15 cellular contexts compared by ENCODE assay signal in genomic region chr13:113973218-113974164, GRCh38. TPM values are rescaled to one million over a fixed set of nuclear protein-coding genes. Genes with fewer than 3 reads are reported as not detected.
A peak's percentile ranks its signal among the peaks of the same experiment; 100 is the strongest.
DNase-seq lines count a peak whose midpoint lies in the region; ATAC-seq and TF ChIP-seq lines count a peak whose summit lies in the region.
"Had no signal": no experiment of that assay in that cellular context is flagged by ENCODE, and none has a peak within 500 bp of the region (broad histone marks: within the 10 kb centered on the region; RNA-seq: fewer than 3 reads in every experiment).

TSS of gene C13orf46 (minus strand) at chr13:113974076. CDS start at chr13:113973997, 79 bp downstream.

- H3K4me1 Mint-ChIP-seq in neural crest cell: no peaks in the 10 kb centered on the region

- peaks cover 12% of the 10 kb centered on the region for H3K36me3 Mint-ChIP-seq in neural crest cell (ENCODE audit: low read depth)

- H3K4me1 ChIP-seq in left ventricle myocardium inferior: peaks cover 20% of the 10 kb centered on the region
- peaks cover 4 to 21% (median 9%) of the 10 kb centered on the region in 4 donors for H3K4me1 ChIP-seq in upper lobe of left lung

- no peak within 1 kb of the TSS for H3K27ac ChIP-seq in left ventricle myocardium inferior (replicated peaks)
- peak within 1 kb of the TSS in 3 of 4 donors; percentile 4 to 43 (median 36) for H3K27ac ChIP-seq in upper lobe of left lung
- H3K27ac ChIP-seq: gastrocnemius medialis had no signal

- no peak for TF ChIP-seq POLR2A in upper lobe of left lung (IDR thresholded peaks at IDR 0.05)

- H3K4me3 Mint-ChIP-seq in neural crest cell: no peak within 1 kb of the TSS
- H3K4me3 Mint-ChIP-seq: activated CD8-positive, alpha-beta T cell treated with anti-CD3 and anti-CD28 coated beads, Interleukin-2, amount 10 ng/mL, durations not matched to agents 7 days and 5 days had no signal

- peak; percentile 43 for DNase-seq in Right ventricle myocardium inferior (ENCODE audit: missing footprints)
- DNase-seq in cardiac septum (ENCODE audit: low spot score): no peak
- peak; percentile 12 for DNase-seq in left ventricle myocardium inferior
- no peak for DNase-seq in neural crest cell (ENCODE audit: low read depth, low spot score)
- peak in 1 of 2 donors; percentile 74 for DNase-seq in upper lobe of left lung
- DNase-seq in C1 segment of cervical spinal cord (lab: John Stamatoyannopoulos, UW): no peak
- DNase-seq: ACHN; activated CD8-positive, alpha-beta T cell treated with anti-CD3 and anti-CD28 coated beads, Interleukin-2, amount 10 ng/mL, durations not matched to agents 7 days and 5 days; amygdala; EL; NCI-H82; small intestine had no signal

- H3K27me3 ChIP-seq in left ventricle myocardium inferior (ENCODE audit: low read depth) (no peaks in the 10 kb centered on the region), upper lobe of left lung (no peaks in the 10 kb centered on the region)
- H3K27me3 ChIP-seq: gastrocnemius medialis had no signal

- TF ChIP-seq CTCF in left ventricle myocardium inferior (IDR thresholded peaks at IDR 0.05; ENCODE audit: borderline replicate concordance) (no peak), neural crest cell (conservative IDR thresholded peaks at IDR 0.05) (no peak), upper lobe of left lung (IDR thresholded peaks at IDR 0.05) (no peak)

- ATAC-seq in Right ventricle myocardium inferior (no peak), upper lobe of left lung (ENCODE audit: low FRiP score in 2 of 2) (no peak), GM19324 (IDR thresholded peaks at IDR 0.05; ENCODE audit: low FRiP score, unreplicated experiment) (no peak), HG03520 (IDR thresholded peaks at IDR 0.05; ENCODE audit: unreplicated experiment) (no peak)
- ATAC-seq: activated CD8-positive, alpha-beta T cell treated with anti-CD3 and anti-CD28 coated beads, Interleukin-2, amount 10 ng/mL, durations not matched to agents 7 days and 5 days; gastrocnemius medialis had no signal

- 94% methylated on average over 27 to 43 of the region's 44 CpGs for WGBS in upper lobe of left lung, 2 donors

- peak within 1 kb of the TSS; percentile 78 for H3K27ac Mint-ChIP-seq in neural crest cell (ENCODE audit: unreplicated experiment)
- H3K27ac Mint-ChIP-seq: activated CD8-positive, alpha-beta T cell treated with anti-CD3 and anti-CD28 coated beads, Interleukin-2, amount 10 ng/mL, durations not matched to agents 7 days and 5 days had no signal

- H3K4me3 ChIP-seq in left ventricle myocardium inferior: no peak within 1 kb of the TSS
- H3K4me3 ChIP-seq in upper lobe of left lung: no peak within 1 kb of the TSS
- H3K4me3 ChIP-seq: gastrocnemius medialis had no signal

- no peaks in the 10 kb centered on the region for H3K9me3 ChIP-seq in left ventricle myocardium inferior (replicated peaks)
- no peaks in the 10 kb centered on the region for H3K9me3 ChIP-seq in upper lobe of left lung
- H3K9me3 ChIP-seq: gastrocnemius medialis had no signal

- no peaks in the 10 kb centered on the region for H3K27me3 Mint-ChIP-seq in neural crest cell (ENCODE audit: low read depth)

- intact Hi-C loops in Right ventricle myocardium inferior (cut with DNase I): no loop called here
- intact Hi-C loops in cardiac septum (cut with DNase I): no loop called here
- intact Hi-C loops in left ventricle myocardium inferior (cut with micrococcal nuclease): no loop called here

- peaks cover 22% of the 10 kb centered on the region for H3K36me3 ChIP-seq in left ventricle myocardium inferior
- peaks cover 2 to 38% (median 15%) of the 10 kb centered on the region in 4 donors for H3K36me3 ChIP-seq in upper lobe of left lung

- no peak for TF ChIP-seq EP300 in upper lobe of left lung (IDR thresholded peaks at IDR 0.05)

- no peaks in the 10 kb centered on the region for H3K9me3 Mint-ChIP-seq in neural crest cell

RNA-seq across cellular contexts. Expression of gene C13orf46, which starts in this region (rescaled TPM):
- total RNA-seq in Right ventricle myocardium inferior (0.32 TPM), cardiac septum (0.40 TPM), left ventricle myocardium inferior (0.33 TPM), neural crest cell (0.66 and 1.9 TPM in 2 replicates), upper lobe of left lung (10 to 100 TPM in 5 of 6 donors, 1 to 10 TPM in 1; 5.5 to 44.0 (median 14.7) TPM)

Comparison
In these comparisons a context has a peak if more than half of its experiments do, and no peak if none do; other contexts are left out.
1. Peak in DNase-seq in Right ventricle myocardium inferior; RNA of the gene not detected or under 1 TPM.
2. Peak in DNase-seq in left ventricle myocardium inferior; RNA of the gene not detected or under 1 TPM.